ENCODE assay signal across 18 cellular contexts in genomic region chr22:20053407-20054033, GRCh38. TPM values are rescaled to one million over a fixed set of nuclear protein-coding genes. Genes with fewer than 3 reads are reported as not detected.
A peak's percentile ranks its signal among the peaks of the same experiment; 100 is the strongest.
DNase-seq lines count a peak whose midpoint lies in the region; ATAC-seq and TF ChIP-seq lines count a peak whose summit lies in the region.
"Had no signal": no experiment of that assay in that cellular context is flagged by ENCODE, and none has a peak within 500 bp of the region (broad histone marks: within the 10 kb centered on the region; RNA-seq: fewer than 3 reads in every experiment).

No MANE protein-coding gene starts in this region.

- H3K4me3 ChIP-seq in BLaER1 treated with 17β-estradiol and CSF1 and Interleukin-3, amounts not matched to agents 10 nM and 100 nM: peak overlapping the region in 5 of 10 experiments; percentile 1 to 38 (median 20); a peak in 4 of 20 replicates
- H3K4me3 ChIP-seq in IMR-90 (ENCODE audit: insufficient read depth, low read depth, low read length) (no peak overlapping the region), neuronal stem cell (ENCODE audit: low read length in 2 of 2) (peak overlapping the region in 1 of 2 donors; percentile 25), prostate gland (no peak overlapping the region)
- H3K4me3 ChIP-seq: GM12878 had no signal

- H3K18ac ChIP-seq in IMR-90 (ENCODE audit: low read depth, low read length) (no peak overlapping the region), neuronal stem cell (ENCODE audit: low read length) (no peak overlapping the region)

- no peak overlapping the region for H2AFZ ChIP-seq in IMR-90 (replicated peaks; ENCODE audit: low read length, poor library complexity)
- no peak overlapping the region for H2AFZ ChIP-seq in neuronal stem cell (ENCODE audit: low read length)

- DNase-seq in IMR-90: no peak
- no peak for DNase-seq in neuronal stem cell (ENCODE audit: low spot score)
- no peak for DNase-seq in activated gamma-delta T cell treated with Interleukin-2 at 50 U/mL for 16 hours
- DNase-seq in prostate gland (ENCODE audit: low spot score): no peak
- DNase-seq: ACHN; BE2C; CD4-positive, alpha-beta memory T cell; DMS53; DND-41; EL; GOT3; H7; KG1 had no signal

- H2BK120ac ChIP-seq in IMR-90 (ENCODE audit: low read depth, low read length) (no peak overlapping the region), neuronal stem cell (ENCODE audit: low read depth, low read length) (no peak overlapping the region)

- H3K14ac ChIP-seq in IMR-90 (replicated peaks; ENCODE audit: low read depth, low read length): no peak overlapping the region
- H3K14ac ChIP-seq in neuronal stem cell (ENCODE audit: low read length): no peak overlapping the region

- no peak overlapping the region for H4K5ac ChIP-seq in IMR-90 (ENCODE audit: low read depth, low read length)

- intact Hi-C loops in IMR-90 (cut with micrococcal nuclease) (no loop called here), prostate gland (cut with DNase I) (no loop called here)

- no peak overlapping the region for H3K4ac ChIP-seq in IMR-90 (ENCODE audit: low read depth, low read length)
- H3K4ac ChIP-seq in neuronal stem cell (ENCODE audit: low read length): no peak overlapping the region

- H2BK5ac ChIP-seq in IMR-90 (ENCODE audit: low read depth, low read length, poor library complexity, severe bottlenecking) (no peak overlapping the region), neuronal stem cell (ENCODE audit: low read length) (no peak overlapping the region)

- no peak overlapping the region for H4K8ac ChIP-seq in IMR-90 (ENCODE audit: low read depth in 2 of 2, low read length in 2 of 2)
- no peak overlapping the region for H4K8ac ChIP-seq in neuronal stem cell (ENCODE audit: low read depth, low read length)

- H4K91ac ChIP-seq in IMR-90 (ENCODE audit: insufficient read depth, low read depth, low read length) (no peak overlapping the region), neuronal stem cell (ENCODE audit: low read depth, low read length, poor library complexity) (no peak overlapping the region)

- no peak for ATAC-seq in IMR-90 (ENCODE audit: low read depth)
- no peak for ATAC-seq in HG02763 (IDR thresholded peaks at IDR 0.05; ENCODE audit: unreplicated experiment)
- ATAC-seq: GM12878, HCT116 had no signal

- H3K36me3 ChIP-seq in BLaER1 treated with 17β-estradiol and CSF1 and Interleukin-3, amounts not matched to agents 10 nM and 100 nM: peaks cover 20 to 99% (median 80%) of the 10 kb centered on the region in 11 experiments
- H3K36me3 ChIP-seq in IMR-90 (ENCODE audit: control insufficient read depth, insufficient read depth, low read length) (peaks cover 47% of the 10 kb centered on the region), neuronal stem cell (replicated peaks in 1 of 2; ENCODE audit: control insufficient read depth in 2 of 2, insufficient read depth in 2 of 2, low read length in 2 of 2) (peaks cover 0 to 11% of the 10 kb centered on the region in 2 donors), prostate gland (no peaks in the 10 kb centered on the region)
- H3K36me3 ChIP-seq: BE2C had no signal

- CTCF ChIA-PET in IMR-90 (lab: Yijun Ruan, JAX): no interaction called here

- H3K9me1 ChIP-seq in IMR-90 (ENCODE audit: insufficient read depth, low read length): no peaks in the 10 kb centered on the region

- no peak overlapping the region for H2BK20ac ChIP-seq in IMR-90 (ENCODE audit: low read depth, low read length)

- WGBS in IMR-90 (ENCODE audit: extremely low coverage in 2 of 2, insufficient read length in 1 of 2), 2 experiments: 73% methylated on average over 9 of the region's 14 CpGs; no CpG with 5 or more reads in 1 of the 2 experiments
- no CpG with 5 or more reads among the region's 14 CpGs for WGBS in neuronal stem cell (ENCODE audit: extremely low coverage in 2 of 2, insufficient read length in 2 of 2, insufficient replicate concordance in 1 of 2), 2 donors
- WGBS in prostate gland: 79% methylated on average over 14 of the region's 14 CpGs

- peak overlapping the region; percentile 53 to 96 (median 82) for H3K4me2 ChIP-seq in BLaER1 treated with 17β-estradiol and CSF1 and Interleukin-3, amounts not matched to agents 10 nM and 100 nM
- H3K4me2 ChIP-seq in IMR-90 (ENCODE audit: low read depth, low read length) (no peak overlapping the region), neuronal stem cell (ENCODE audit: insufficient read depth, low read length, poor library complexity, severe bottlenecking) (no peak overlapping the region)

- H3K27me3 ChIP-seq in BLaER1 treated with 17β-estradiol and CSF1 and Interleukin-3, amounts not matched to agents 10 nM and 100 nM: no peaks in the 10 kb centered on the region
- H3K27me3 ChIP-seq in IMR-90 (ENCODE audit: control insufficient read depth, insufficient read depth, low read length) (no peaks in the 10 kb centered on the region), neuronal stem cell (ENCODE audit: control insufficient read depth in 3 of 3, insufficient read depth in 3 of 3, low read depth in 1 of 3, low read length in 3 of 3) (no peaks in the 10 kb centered on the region), prostate gland (replicated peaks; ENCODE audit: insufficient read depth) (no peaks in the 10 kb centered on the region)
- H3K27me3 ChIP-seq: BE2C had no signal

- peak overlapping the region; percentile 8 to 73 (median 61); a peak in 18 of 22 replicates for H3K9ac ChIP-seq in BLaER1 treated with 17β-estradiol and CSF1 and Interleukin-3, amounts not matched to agents 10 nM and 100 nM
- H3K9ac ChIP-seq in IMR-90 (ENCODE audit: low read depth, low read length) (no peak overlapping the region), neuronal stem cell (ENCODE audit: low read depth, low read length, poor library complexity) (no peak overlapping the region)

- H2BK15ac ChIP-seq in IMR-90 (ENCODE audit: low read depth, low read length) (no peak overlapping the region), neuronal stem cell (ENCODE audit: low read length) (no peak overlapping the region)

- TF ChIP-seq CTCF in IMR-90 (conservative IDR thresholded peaks at IDR 0.05; ENCODE audit: low read depth, low read length) (no peak), prostate gland (IDR thresholded peaks at IDR 0.05) (no peak)

- POLR2A ChIA-PET in IMR-90 (lab: Charles Lee; ENCODE audit: unreplicated experiment): no interaction called here

- H3K23ac ChIP-seq in IMR-90 (ENCODE audit: low read depth, low read length): no peak overlapping the region
- H3K23ac ChIP-seq in neuronal stem cell (ENCODE audit: low read depth, low read length, poor library complexity): peak overlapping the region; percentile 8

- H3K27ac ChIP-seq in BLaER1 treated with 17β-estradiol and CSF1 and Interleukin-3, amounts not matched to agents 10 nM and 100 nM: peak overlapping the region in 9 of 11 experiments; percentile 16 to 84 (median 74); a peak in 17 of 22 replicates
- no peak overlapping the region for H3K27ac ChIP-seq in IMR-90 (ENCODE audit: insufficient read depth, low read length)
- H3K27ac ChIP-seq in neuronal stem cell (replicated peaks; ENCODE audit: low read length): no peak overlapping the region
- H3K27ac ChIP-seq in prostate gland: no peak overlapping the region
- H3K27ac ChIP-seq: HL-60 had no signal

- H4K20me1 ChIP-seq in BLaER1 treated with 17β-estradiol and CSF1 and Interleukin-3, amounts not matched to agents 10 nM and 100 nM: peaks cover 0 to 96% (median 0%) of the 10 kb centered on the region in 11 experiments; a peak in 9 of 22 replicates
- no peaks in the 10 kb centered on the region for H4K20me1 ChIP-seq in IMR-90 (ENCODE audit: insufficient read depth, low read length)

- dilution Hi-C loops in IMR-90 (cut with HindIII; ENCODE audit: low sequenced_read_pairs, unreplicated experiment): no loop called here

- peak overlapping the region; percentile 78 for H2AK9ac ChIP-seq in IMR-90 (replicated peaks; ENCODE audit: low read depth, low read length, poor library complexity)

- no peak overlapping the region for H3K56ac ChIP-seq in IMR-90 (ENCODE audit: extremely low read depth, insufficient read depth, low read length)

- H3K79me1 ChIP-seq in IMR-90 (ENCODE audit: low read depth in 1 of 2, low read length in 2 of 2) (peaks cover 0 to 3% of the 10 kb centered on the region in 2 experiments; a peak in 1 of 4 replicates), neuronal stem cell (ENCODE audit: low read depth, low read length) (peaks cover 7% of the 10 kb centered on the region)

- in situ Hi-C loops in IMR-90 (cut with MboI; ENCODE audit: low sequenced_read_pairs): no loop called here

- H2BK12ac ChIP-seq in neuronal stem cell (ENCODE audit: low read length): no peak overlapping the region

- no peak for TF ChIP-seq RAD21 in IMR-90 (IDR thresholded peaks at IDR 0.05; ENCODE audit: low read length)

- H3K9me3 ChIP-seq in BLaER1 treated with 17β-estradiol and CSF1 and Interleukin-3, amounts not matched to agents 10 nM and 100 nM (replicated peaks in 1 of 11): peaks cover 4 to 13% (median 7%) of the 10 kb centered on the region in 11 experiments
- H3K9me3 ChIP-seq in IMR-90 (ENCODE audit: control insufficient read depth, insufficient read depth, low read length) (no peaks in the 10 kb centered on the region), neuronal stem cell (replicated peaks in 1 of 2; ENCODE audit: control insufficient read depth in 2 of 2, insufficient read depth in 1 of 2, low read depth in 1 of 2, low read length in 2 of 2) (peaks cover 0 to 6% of the 10 kb centered on the region in 2 donors), prostate gland (no peaks in the 10 kb centered on the region)
- H3K9me3 ChIP-seq: BE2C had no signal

- no peak overlapping the region for H2AK5ac ChIP-seq in IMR-90 (ENCODE audit: low read depth, low read length)
- no peak overlapping the region for H2AK5ac ChIP-seq in neuronal stem cell (ENCODE audit: low read depth, low read length)

- TF ChIP-seq POLR2A in IMR-90 (IDR thresholded peaks at IDR 0.05; ENCODE audit: low read depth, low read length) (no peak), prostate gland (IDR thresholded peaks at IDR 0.05) (no peak)

- H3K4me1 ChIP-seq in BLaER1 treated with 17β-estradiol and CSF1 and Interleukin-3, amounts not matched to agents 10 nM and 100 nM: peaks cover 23 to 58% (median 54%) of the 10 kb centered on the region in 10 experiments
- H3K4me1 ChIP-seq in IMR-90 (ENCODE audit: control insufficient read depth, insufficient read depth, low read length) (no peaks in the 10 kb centered on the region), neuronal stem cell (ENCODE audit: control insufficient read depth in 2 of 2, insufficient read depth in 1 of 2, low read depth in 1 of 2, low read length in 2 of 2) (no peaks in the 10 kb centered on the region), prostate gland (replicated peaks) (no peaks in the 10 kb centered on the region)
- H3K4me1 ChIP-seq: BE2C had no signal

- no TSS peak for BruUV-seq in IMR-90 (replicated peaks; lab: Mats Ljungman, UMichigan)

RNA-seq across cellular contexts. Expression of gene DGCR8, which starts 26.5 kb away (rescaled TPM):
- total RNA-seq in IMR-90 (2012; rRNA removed) (16.7 and 22.8 TPM in 2 replicates), prostate gland (10 to 100 TPM; 20.9 to 47.6 TPM)
- 21.5 and 25.3 TPM in 2 replicates for polyA plus RNA-seq in IMR-90 (2012; rRNA removed)
- polyA plus RNA-seq in IMR-90 (2012; cell fraction: cytosol; rRNA removed): 12.2 and 14.6 TPM in 2 replicates
- polyA plus RNA-seq in IMR-90 (2012; cell fraction: nucleus; rRNA removed; ENCODE audit: low replicate concordance): 122 and 125 TPM in 2 replicates
- polyA plus RNA-seq in neuronal stem cell (2013, experiment 1 of 2): 16.3 TPM
- polyA plus RNA-seq in neuronal stem cell (2013, experiment 2 of 2): 16.3 TPM

RNA-seq across cellular contexts. Expression of gene TANGO2, which starts 32.6 kb away (rescaled TPM):
- total RNA-seq in IMR-90 (2012; rRNA removed) (60.5 and 75.1 TPM in 2 replicates), prostate gland (10 to 100 TPM; 34.3 to 40.1 TPM)
- 43.2 and 45.1 TPM in 2 replicates for polyA plus RNA-seq in IMR-90 (2012; rRNA removed)
- 33.0 and 52.8 TPM in 2 replicates for polyA plus RNA-seq in IMR-90 (2012; cell fraction: cytosol; rRNA removed)
- 45.9 and 91.8 TPM in 2 replicates for polyA plus RNA-seq in IMR-90 (2012; cell fraction: nucleus; rRNA removed; ENCODE audit: low replicate concordance)
- 4.9 TPM for polyA plus RNA-seq in neuronal stem cell (2013, experiment 1 of 2)
- 4.2 TPM for polyA plus RNA-seq in neuronal stem cell (2013, experiment 2 of 2)

RNA-seq across cellular contexts. Expression of gene ARVCF, which starts 36.9 kb away (rescaled TPM):
- 8.6 and 12.2 TPM in 2 replicates for total RNA-seq in IMR-90 (2012; rRNA removed)
- 14.1 and 18.1 TPM in 2 replicates for polyA plus RNA-seq in IMR-90 (2012; rRNA removed)
- 8.9 and 14.7 TPM in 2 replicates for polyA plus RNA-seq in IMR-90 (2012; cell fraction: cytosol; rRNA removed)
- 46.1 and 149 TPM in 2 replicates for polyA plus RNA-seq in IMR-90 (2012; cell fraction: nucleus; rRNA removed; ENCODE audit: low replicate concordance)
- polyA plus RNA-seq in neuronal stem cell (2013, experiment 1 of 2): 35.3 TPM
- polyA plus RNA-seq in neuronal stem cell (2013, experiment 2 of 2): 32.4 TPM
- 10 to 100 TPM; 39.6 to 65.9 TPM for total RNA-seq in prostate gland

Comparison
In these comparisons a context has a peak if more than half of its experiments do, and no peak if none do; other contexts are left out.
1. H3K27ac ChIP-seq: peak in BLaER1 treated with 17β-estradiol and CSF1 and Interleukin-3, amounts not matched to agents 10 nM and 100 nM (9 of 11); none in IMR-90 (single experiment), neuronal stem cell (single experiment) and prostate gland (0 of 2).
2. H3K4me2 ChIP-seq: peak in BLaER1 treated with 17β-estradiol and CSF1 and Interleukin-3, amounts not matched to agents 10 nM and 100 nM (11 of 11); none in IMR-90 (single experiment) and neuronal stem cell (single experiment).
3. H3K9ac ChIP-seq: peak in BLaER1 treated with 17β-estradiol and CSF1 and Interleukin-3, amounts not matched to agents 10 nM and 100 nM (11 of 11); none in IMR-90 (single experiment) and neuronal stem cell (single experiment).